Comparison of ENCODE assay signal across 25 cellular contexts in the genomic region with DNA sequence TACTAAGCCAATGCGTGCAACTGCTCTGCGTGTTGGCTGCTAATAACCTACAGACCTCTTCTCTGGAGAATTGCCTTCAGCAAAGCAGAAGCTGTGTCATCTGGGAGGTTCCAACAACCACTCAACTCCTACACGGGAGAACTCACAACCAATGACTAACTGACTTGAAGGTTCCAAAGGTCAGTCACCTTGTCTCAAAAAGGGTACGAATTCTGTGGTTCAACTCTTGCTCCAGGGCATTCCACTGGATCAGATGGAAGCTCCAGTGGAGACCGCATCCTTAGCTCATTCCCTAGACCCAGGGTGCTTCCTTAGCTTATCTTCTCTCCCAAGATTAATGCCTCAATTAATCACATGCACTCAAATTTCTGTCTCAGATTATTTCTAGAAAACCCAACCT.
DNase-seq lines count a peak whose midpoint lies in the region; ATAC-seq, FAIRE-seq and TF ChIP-seq lines count a peak whose summit lies in the region.
"Had no signal": no experiment of that assay in that cellular context is flagged by ENCODE, and none has a peak within 500 bp of the region (broad histone marks: within the 10 kb centered on the region; RNA-seq: fewer than 3 reads in every experiment).

No MANE protein-coding gene starts in this region.

- H3K27me3 ChIP-seq in IMR-90 (ENCODE audit: control insufficient read depth, insufficient read depth, low read length), result no peaks in the 10 kb centered on the region
- H3K27me3 ChIP-seq in astrocyte (ENCODE audit: insufficient read depth, low read length), result no peaks in the 10 kb centered on the region
- H3K27me3 ChIP-seq in mesenchymal stem cell (ENCODE audit: control insufficient read depth in 1 of 2, insufficient read depth in 1 of 2, low read length in 2 of 2), result no peaks in the 10 kb centered on the region
- H3K27me3 ChIP-seq: BE2C; BLaER1 treated with 17β-estradiol and CSF1 and Interleukin-3, amounts not matched to agents 10 nM and 100 nM had no signal

- H2BK15ac ChIP-seq in IMR-90 (ENCODE audit: low read depth, low read length), result 0 out of 3 replicates have a peak overlapping the region, but pooled peaks have one; percentile 40
- no peak overlapping the region for H2BK15ac ChIP-seq in mesenchymal stem cell (ENCODE audit: low read depth, poor library complexity, severe bottlenecking)

- no peak for TF ChIP-seq RAD21 in IMR-90 (IDR thresholded peaks at IDR 0.05; ENCODE audit: low read length)

- H3K4me1 ChIP-seq in IMR-90 (ENCODE audit: control insufficient read depth, insufficient read depth, low read length), result peaks cover 7% of the 10 kb centered on the region
- H3K4me1 ChIP-seq in astrocyte (ENCODE audit: insufficient read depth, low read length), result no peaks in the 10 kb centered on the region
- H3K4me1 ChIP-seq in mesenchymal stem cell (ENCODE audit: control insufficient read depth, insufficient read depth, low read depth, low read length), result peaks cover 3% of the 10 kb centered on the region
- H3K4me1 ChIP-seq: BE2C, HAP-1 had no signal

- H3K4me3 ChIP-seq in IMR-90 (ENCODE audit: insufficient read depth, low read depth, low read length) (no peak overlapping the region), astrocyte (ENCODE audit: insufficient read depth, low read depth, low read length) (no peak overlapping the region), mesenchymal stem cell (ENCODE audit: insufficient read depth in 1 of 2, low read depth in 1 of 2, low read length in 2 of 2) (no peak overlapping the region)
- H3K4me3 ChIP-seq: A549; BLaER1 treated with 17β-estradiol and CSF1 and Interleukin-3, amounts not matched to agents 10 nM and 100 nM; HAP-1 had no signal

- H3K9ac ChIP-seq in IMR-90 (ENCODE audit: low read depth, low read length) (no peak overlapping the region), astrocyte (ENCODE audit: low read length) (no peak overlapping the region), mesenchymal stem cell (ENCODE audit: low read length) (no peak overlapping the region)
- H3K9ac ChIP-seq: BLaER1 treated with 17β-estradiol and CSF1 and Interleukin-3, amounts not matched to agents 10 nM and 100 nM had no signal

- H2BK120ac ChIP-seq in IMR-90 (ENCODE audit: low read depth, low read length) (no peak overlapping the region), mesenchymal stem cell (ENCODE audit: low read depth, low read length) (no peak overlapping the region)

- H2AFZ ChIP-seq in IMR-90 (replicated peaks; ENCODE audit: low read length, poor library complexity) (no peak overlapping the region), astrocyte (ENCODE audit: low read depth, low read length) (no peak overlapping the region), mesenchymal stem cell (ENCODE audit: low read depth, low read length) (no peak overlapping the region)

- CTCF ChIA-PET in IMR-90 (lab: Yijun Ruan, JAX), result no interaction called here

- H3K9me1 ChIP-seq in IMR-90 (ENCODE audit: insufficient read depth, low read length), result no peaks in the 10 kb centered on the region

- no peak overlapping the region for H3K27ac ChIP-seq in IMR-90 (ENCODE audit: insufficient read depth, low read length)
- no peak overlapping the region for H3K27ac ChIP-seq in astrocyte (ENCODE audit: low read depth, low read length)
- H3K27ac ChIP-seq in mesenchymal stem cell (ENCODE audit: low read length, poor library complexity, severe bottlenecking), result no peak overlapping the region
- H3K27ac ChIP-seq: A549; BLaER1 treated with 17β-estradiol and CSF1 and Interleukin-3, amounts not matched to agents 10 nM and 100 nM had no signal

- intact Hi-C loops in IMR-90 (cut with micrococcal nuclease), result no loop called here

- H3K4ac ChIP-seq in IMR-90 (ENCODE audit: low read depth, low read length) (no peak overlapping the region), mesenchymal stem cell (ENCODE audit: low read depth in 1 of 2, low read length in 2 of 2) (no peak overlapping the region)

- H4K91ac ChIP-seq in IMR-90 (ENCODE audit: insufficient read depth, low read depth, low read length) (no peak overlapping the region), mesenchymal stem cell (ENCODE audit: low read length) (peak overlapping the region; percentile 3)

- H3K27me3 Mint-ChIP-seq in astrocyte (ENCODE audit: low read depth, unreplicated experiment), result peaks cover 7% of the 10 kb centered on the region

- H2AK9ac ChIP-seq in IMR-90 (replicated peaks; ENCODE audit: low read depth, low read length, poor library complexity), result no peak overlapping the region

- no peaks in the 10 kb centered on the region for H3K79me1 ChIP-seq in IMR-90 (ENCODE audit: low read depth in 1 of 2, low read length in 2 of 2)
- no peaks in the 10 kb centered on the region for H3K79me1 ChIP-seq in mesenchymal stem cell (replicated peaks; ENCODE audit: low read length, poor library complexity, severe bottlenecking)

- peaks cover 8% of the 10 kb centered on the region for H3K4me1 Mint-ChIP-seq in astrocyte (ENCODE audit: low read depth, unreplicated experiment)
- H3K4me1 Mint-ChIP-seq: CD14-positive monocyte; CD8-positive, alpha-beta memory T cell had no signal

- no peak overlapping the region for H2BK5ac ChIP-seq in IMR-90 (ENCODE audit: low read depth, low read length, poor library complexity, severe bottlenecking)
- no peak overlapping the region for H2BK5ac ChIP-seq in mesenchymal stem cell (ENCODE audit: low read depth, low read length, poor library complexity, severe bottlenecking)

- POLR2A ChIA-PET in IMR-90 (lab: Charles Lee; ENCODE audit: unreplicated experiment), result no interaction called here

- H3K79me2 ChIP-seq in astrocyte (ENCODE audit: insufficient read depth, low read length), result no peaks in the 10 kb centered on the region

- WGBS in IMR-90 (ENCODE audit: extremely low coverage in 2 of 2, insufficient read length in 1 of 2), 2 experiments, result 100% methylated on average over 1 of the region's 5 CpGs; no CpG with 5 or more reads in 1 of the 2 experiments
- 93% methylated on average over 5 of the region's 5 CpGs for WGBS in mesenchymal stem cell

- BruUV-seq in IMR-90 (replicated peaks; lab: Mats Ljungman, UMichigan), result no TSS peak

- no peak overlapping the region for H3K27ac Mint-ChIP-seq in astrocyte (ENCODE audit: unreplicated experiment)
- H3K27ac Mint-ChIP-seq: CD14-positive monocyte; CD4-positive, alpha-beta T cell; CD8-positive, alpha-beta memory T cell; HFFc6 had no signal

- no peak overlapping the region for H2BK12ac ChIP-seq in mesenchymal stem cell (ENCODE audit: low read length in 2 of 2)

- H3K36me3 ChIP-seq in IMR-90 (ENCODE audit: control insufficient read depth, insufficient read depth, low read length), result no peaks in the 10 kb centered on the region
- H3K36me3 ChIP-seq in astrocyte (ENCODE audit: insufficient read depth, low read length), result no peaks in the 10 kb centered on the region
- H3K36me3 ChIP-seq in mesenchymal stem cell (ENCODE audit: control insufficient read depth in 1 of 2, insufficient read depth in 2 of 2, low read depth in 1 of 2, low read length in 2 of 2), result no peaks in the 10 kb centered on the region
- H3K36me3 ChIP-seq: BE2C; BLaER1 treated with 17β-estradiol and CSF1 and Interleukin-3, amounts not matched to agents 10 nM and 100 nM; HAP-1 had no signal

- H2AK5ac ChIP-seq in IMR-90 (ENCODE audit: low read depth, low read length) (peak overlapping the region; percentile 39; the same call in 1 of the 2 replicates), mesenchymal stem cell (ENCODE audit: low read length, severe bottlenecking) (peak overlapping the region; percentile 57)

- no peak overlapping the region for H3K56ac ChIP-seq in IMR-90 (ENCODE audit: extremely low read depth, insufficient read depth, low read length)

- H2BK20ac ChIP-seq in IMR-90 (ENCODE audit: low read depth, low read length), result no peak overlapping the region

- TF ChIP-seq POLR2A in IMR-90 (IDR thresholded peaks at IDR 0.05; ENCODE audit: low read depth, low read length), result no peak

- no peak overlapping the region for H3K23ac ChIP-seq in IMR-90 (ENCODE audit: low read depth, low read length)
- H3K23ac ChIP-seq in mesenchymal stem cell (ENCODE audit: low read length in 2 of 2), result no peak overlapping the region

- H4K8ac ChIP-seq in IMR-90 (ENCODE audit: low read depth in 2 of 2, low read length in 2 of 2) (no peak overlapping the region), mesenchymal stem cell (ENCODE audit: low read length) (no peak overlapping the region)

- H3K9me3 Mint-ChIP-seq in astrocyte (ENCODE audit: unreplicated experiment), result peaks cover 10% of the 10 kb centered on the region

- FAIRE-seq in astrocyte (lab: Jason Lieb, UNC), result no peak
- FAIRE-seq: A549, D721Med, G401.6, GM12892, H54 had no signal

- no peak for ATAC-seq in IMR-90 (ENCODE audit: low read depth)
- ATAC-seq in HG03039 (IDR thresholded peaks at IDR 0.05; ENCODE audit: unreplicated experiment), result no peak
- ATAC-seq: A549 had no signal

- no peaks in the 10 kb centered on the region for H3K36me3 Mint-ChIP-seq in astrocyte (ENCODE audit: low read depth, unreplicated experiment)
- H3K36me3 Mint-ChIP-seq: CD14-positive monocyte had no signal

- H3K4me2 ChIP-seq in IMR-90 (ENCODE audit: low read depth, low read length) (no peak overlapping the region), astrocyte (ENCODE audit: low read length) (no peak overlapping the region), mesenchymal stem cell (ENCODE audit: low read length, poor library complexity, severe bottlenecking) (no peak overlapping the region)
- H3K4me2 ChIP-seq: BLaER1 treated with 17β-estradiol and CSF1 and Interleukin-3, amounts not matched to agents 10 nM and 100 nM had no signal

- peak overlapping the region; percentile 53; the same call in 1 of the 2 replicates for H3K14ac ChIP-seq in IMR-90 (replicated peaks; ENCODE audit: low read depth, low read length)
- no peak overlapping the region for H3K14ac ChIP-seq in mesenchymal stem cell (ENCODE audit: low read length in 2 of 2)

- DNase-seq in IMR-90 (no peak), NCI-H226 (peak; percentile 77), astrocyte (ENCODE audit: low read depth) (peak; percentile 31), mesenchymal stem cell (no peak), NCI-H2171 (lab: John Stamatoyannopoulos, UW) (no peak), SIG-M5 treated with dmso at 0.1 percent for 504 hours (lab: John Stamatoyannopoulos, UW; ENCODE audit: unreplicated experiment) (no peak)
- DNase-seq: 8988T; ACHN; AML-193; BE2C; CD4-positive, alpha-beta T cell; CD8-positive, alpha-beta memory T cell; DMS 273 treated with DMSO at 0.1 percent for 48 hours; DND-41; GOT3; HFFc6 had no signal

- H4K20me1 ChIP-seq in IMR-90 (ENCODE audit: insufficient read depth, low read length) (no peaks in the 10 kb centered on the region), astrocyte (ENCODE audit: insufficient read depth, low read length) (no peaks in the 10 kb centered on the region)
- H4K20me1 ChIP-seq: BLaER1 treated with 17β-estradiol and CSF1 and Interleukin-3, amounts not matched to agents 10 nM and 100 nM had no signal

- no peak overlapping the region for H4K5ac ChIP-seq in IMR-90 (ENCODE audit: low read depth, low read length)

- TF ChIP-seq CTCF in IMR-90 (conservative IDR thresholded peaks at IDR 0.05; ENCODE audit: low read depth, low read length), result no peak
- no peak for TF ChIP-seq CTCF in astrocyte (IDR thresholded peaks at IDR 0.05; ENCODE audit: insufficient read depth, low read depth, low read length)

- H3K4me3 Mint-ChIP-seq in astrocyte (ENCODE audit: unreplicated experiment), result no peak overlapping the region
- H3K4me3 Mint-ChIP-seq: CD14-positive monocyte; CD4-positive, alpha-beta T cell; CD8-positive, alpha-beta memory T cell; HFFc6 had no signal

- dilution Hi-C loops in IMR-90 (cut with HindIII; ENCODE audit: low sequenced_read_pairs, unreplicated experiment), result no loop called here

- no peaks in the 10 kb centered on the region for H3K9me3 ChIP-seq in IMR-90 (ENCODE audit: control insufficient read depth, insufficient read depth, low read length)
- no peaks in the 10 kb centered on the region for H3K9me3 ChIP-seq in astrocyte (ENCODE audit: insufficient read depth, low read depth, low read length)
- no peaks in the 10 kb centered on the region for H3K9me3 ChIP-seq in mesenchymal stem cell (ENCODE audit: control insufficient read depth, low read length)
- H3K9me3 ChIP-seq: A549, BE2C, HAP-1 had no signal

- H3K18ac ChIP-seq in IMR-90 (ENCODE audit: low read depth, low read length) (no peak overlapping the region), mesenchymal stem cell (ENCODE audit: low read depth in 1 of 2, low read length in 2 of 2) (no peak overlapping the region)

- in situ Hi-C loops in IMR-90 (cut with MboI; ENCODE audit: low sequenced_read_pairs), result no loop called here

Comparison
In these comparisons a context has a peak if more than half of its experiments do, and no peak if none do; other contexts are left out.
1. DNase-seq: peak in NCI-H226 (single experiment) and astrocyte (single experiment); none in IMR-90 (single experiment), mesenchymal stem cell (single experiment), NCI-H2171 (single experiment) and SIG-M5 treated with dmso at 0.1 percent for 504 hours (single experiment).